24 cellular contexts compared by ENCODE assay signal in the genomic region with DNA sequence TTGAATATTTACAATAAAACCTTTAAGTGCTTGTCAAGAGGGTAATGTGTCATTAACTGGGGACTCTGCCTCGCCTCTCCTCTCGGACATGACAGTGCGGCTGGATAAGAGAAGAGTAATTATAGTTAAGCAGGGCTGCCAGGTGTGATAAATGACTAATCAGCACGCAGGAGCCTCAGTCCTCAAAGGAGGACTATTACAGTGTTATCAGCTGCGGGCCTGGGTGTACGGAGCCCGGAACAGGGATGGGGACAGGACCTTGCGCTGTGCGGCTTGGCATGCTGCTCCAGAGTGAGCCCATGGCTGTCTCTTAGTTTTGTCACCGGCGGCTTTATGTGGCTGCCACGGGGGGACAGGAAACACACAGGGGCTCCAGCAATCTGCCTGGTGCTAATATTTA.
DNase-seq lines count a peak whose midpoint lies in the region; ATAC-seq, FAIRE-seq and TF ChIP-seq lines count a peak whose summit lies in the region.
"Had no signal": no experiment of that assay in that cellular context is flagged by ENCODE, and none has a peak within 500 bp of the region (broad histone marks: within the 10 kb centered on the region; RNA-seq: fewer than 3 reads in every experiment).

No MANE protein-coding gene starts in this region.

- no TSS peak for BruUV-seq in A673 (replicated peaks; lab: Mats Ljungman, UMichigan)

- no peak for TF ChIP-seq CTCF in A673 (conservative IDR thresholded peaks at IDR 0.05; ENCODE audit: low read depth, low read length)

- H3K27ac ChIP-seq in A673 (ENCODE audit: low read depth, low read length, poor library complexity, severe bottlenecking) = no peak overlapping the region
- H3K27ac ChIP-seq: parathyroid adenoma, sigmoid colon, SK-N-MC, thoracic aorta had no signal

- no peak overlapping the region for H3K4me3 ChIP-seq in A673 (ENCODE audit: low read depth, low read length, poor library complexity, severe bottlenecking)
- H3K4me3 ChIP-seq: sigmoid colon, SK-N-MC, thoracic aorta had no signal

- intact Hi-C loops in left cardiac atrium (cut with DNase I) (no loop called here), A673 (cut with micrococcal nuclease; ENCODE audit: unreplicated experiment) (no loop called here)

- H3K9me3 ChIP-seq in A673 (ENCODE audit: low read depth, low read length, poor library complexity, severe bottlenecking) = no peaks in the 10 kb centered on the region
- H3K9me3 ChIP-seq: sigmoid colon, thoracic aorta had no signal

- peak; percentile 80 to 91 for ATAC-seq in left cardiac atrium
- ATAC-seq: activated CD4-positive, CD25-positive, alpha-beta regulatory T cell treated with anti-CD3 and anti-CD28 coated beads, Interleukin-2, amount 50 U/mL, for 24 hours; activated naive CD4-positive, alpha-beta T cell treated with anti-CD3 and anti-CD28 coated beads, Interleukin-2, amount 50 U/mL, for 72 hours; stimulated activated memory B cell treated with anti-CD40 and anti-IgM and Interleukin-4, amounts not matched to agents 10 μg/mL and 1 μg/mL and 100 μg/mL, for 72 hours had no signal

- no peaks in the 10 kb centered on the region for H3K4me1 ChIP-seq in A673 (ENCODE audit: insufficient read depth, low read length, poor library complexity, severe bottlenecking)
- H3K4me1 ChIP-seq: parathyroid adenoma, sigmoid colon had no signal

- H3K27me3 ChIP-seq in A673 (replicated peaks; ENCODE audit: insufficient read depth, low read depth, low read length, poor library complexity) = no peaks in the 10 kb centered on the region
- H3K27me3 ChIP-seq: sigmoid colon had no signal

- POLR2A ChIA-PET in A673 (lab: Charles Lee; ENCODE audit: low non-redundant PET) = no interaction called here

- CTCF ChIA-PET in A673 (lab: Charles Lee) = no interaction called here

- no peak for TF ChIP-seq POLR2A in GM12891 (IDR thresholded peaks at IDR 0.05; ENCODE audit: low read depth, low read length)

- no peak for FAIRE-seq in GM12891 (lab: Jason Lieb, UNC)
- FAIRE-seq: astrocyte had no signal

- DNase-seq in DMS153 treated with DMSO at 0.1 percent for 48 hours (lab: John Stamatoyannopoulos, UW; ENCODE audit: unreplicated experiment) (peak; percentile 89), NCI-H1417 treated with DMSO at 0.1 percent for 48 hours (lab: John Stamatoyannopoulos, UW) (peak; percentile 67), NCI-H748 (lab: John Stamatoyannopoulos, UW; ENCODE audit: unreplicated experiment) (peak; percentile 93), left cardiac atrium (peak; percentile 33), middle frontal gyrus (ENCODE audit: extremely low spot score, low spot score) (no peak), GM19240 (ENCODE audit: insufficient read length, low spot score) (no peak), A673 (ENCODE audit: low spot score) (no peak), GM12891 (ENCODE audit: insufficient read length, low spot score) (no peak)
- DNase-seq: activated CD8-positive, alpha-beta memory T cell treated with anti-CD3 and anti-CD28 coated beads for 24 hours; activated T-cell treated with anti-CD3 and anti-CD28 coated beads, Interleukin-2, amount 50 U/mL, for 48 hours; effector CD8-positive, alpha-beta T cell; head of caudate nucleus; immature natural killer cell; KG1; naive B cell; NCI-H82; sigmoid colon had no signal

- H3K36me3 ChIP-seq in A673 (ENCODE audit: insufficient read depth, low read length, poor library complexity, severe bottlenecking) = no peaks in the 10 kb centered on the region
- H3K36me3 ChIP-seq: sigmoid colon, thoracic aorta had no signal

TF ChIP-seq in GM12891, 5 proteins besides CTCF, POLR2A, EP300 and RAD21:
- TF ChIP-seq SPI1 (IDR thresholded peaks at IDR 0.05; ENCODE audit: low read depth, low read length) = no peak
- TF ChIP-seq POU2F2 (IDR thresholded peaks at IDR 0.05; ENCODE audit: low read depth, low read length) = no peak
- TF ChIP-seq PAX5 (IDR thresholded peaks at IDR 0.05; ENCODE audit: insufficient read depth, low read length, severe bottlenecking) = no peak
- no peak for TF ChIP-seq TAF1 (IDR thresholded peaks at IDR 0.05; ENCODE audit: low read depth, low read length)
- no peak for TF ChIP-seq POLR2AphosphoS5 (IDR thresholded peaks at IDR 0.05; ENCODE audit: low read depth, low read length)

Comparison
In these comparisons a context has a peak if more than half of its experiments do, and no peak if none do; other contexts are left out.
1. DNase-seq: peak in DMS153 treated with DMSO at 0.1 percent for 48 hours (single experiment), NCI-H1417 treated with DMSO at 0.1 percent for 48 hours (single experiment), NCI-H748 (single experiment) and left cardiac atrium (single experiment); none in middle frontal gyrus (single experiment), GM19240 (single experiment), A673 (single experiment) and GM12891 (single experiment).